ENCODE assay signal across 9 cellular contexts in genomic region chr4:113593400-113594230, GRCh38.
DNase-seq lines count a peak whose midpoint lies in the region; ATAC-seq and TF ChIP-seq lines count a peak whose summit lies in the region.
"Had no signal": no experiment of that assay in that cellular context is flagged by ENCODE, and none has a peak within 500 bp of the region (broad histone marks: within the 10 kb centered on the region; RNA-seq: fewer than 3 reads in every experiment).

No MANE protein-coding gene starts in this region.

- TF ChIP-seq CTCF in right atrium auricular region (IDR thresholded peaks at IDR 0.05) = no peak

- ATAC-seq in GM21786 (IDR thresholded peaks at IDR 0.05; ENCODE audit: unreplicated experiment) (peak; percentile 64), HG03457 (IDR thresholded peaks at IDR 0.05; ENCODE audit: unreplicated experiment) (peak; percentile 48)

- no peaks in the 10 kb centered on the region for H3K9me3 ChIP-seq in right atrium auricular region

- no peak overlapping the region for H3K4me3 ChIP-seq in right atrium auricular region

- peaks cover 0 to 10% of the 10 kb centered on the region in 2 donors for H3K4me1 ChIP-seq in right atrium auricular region

- peak overlapping the region; percentile 41 to 57 for H3K27ac ChIP-seq in right atrium auricular region
- H3K27ac ChIP-seq: 22Rv1 had no signal

- no peaks in the 10 kb centered on the region for H3K27me3 ChIP-seq in right atrium auricular region

- DNase-seq in SIG-M5 treated with dmso at 0.1 percent for 504 hours (lab: John Stamatoyannopoulos, UW; ENCODE audit: unreplicated experiment) (peak; percentile 42), SIG-M5 (lab: John Stamatoyannopoulos, UW) (no peak), right atrium auricular region (ENCODE audit: low spot score) (no peak), LoVo (ENCODE audit: low spot score) (no peak), NCI-H1417 (lab: John Stamatoyannopoulos, UW) (no peak)
- no peak for DNase-seq in stimulated activated naive CD4-positive, alpha-beta T cell (lab: John Stamatoyannopoulos, UW)

- no peaks in the 10 kb centered on the region for H3K36me3 ChIP-seq in right atrium auricular region
